Comparison of ENCODE assay signal across 21 cellular contexts in the genomic region with DNA sequence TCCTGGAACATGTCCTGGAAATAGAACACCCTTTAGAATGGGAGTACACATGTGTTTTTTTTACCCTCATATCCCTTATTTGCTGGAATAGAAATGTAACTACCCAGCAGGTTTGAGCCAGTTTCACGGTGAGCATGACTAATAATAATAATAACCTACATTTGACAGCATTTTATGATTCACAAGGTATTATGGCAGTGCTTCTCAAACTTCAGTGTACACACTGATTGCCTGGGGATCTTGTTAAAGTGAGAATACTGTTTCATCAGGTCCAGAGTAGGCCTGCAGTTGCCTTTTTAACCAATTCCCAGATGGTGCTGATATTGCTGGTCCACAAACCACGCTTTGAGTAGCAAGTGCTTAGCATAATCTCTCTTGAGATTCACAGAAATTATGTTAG.
DNase-seq lines count a peak whose midpoint lies in the region; ATAC-seq, FAIRE-seq and TF ChIP-seq lines count a peak whose summit lies in the region.
"Had no signal": no experiment of that assay in that cellular context is flagged by ENCODE, and none has a peak within 500 bp of the region (broad histone marks: within the 10 kb centered on the region; RNA-seq: fewer than 3 reads in every experiment).

No MANE protein-coding gene starts in this region.

- H3K4me3 ChIP-seq in GM12878 = no peak overlapping the region
- no peak overlapping the region for H3K4me3 ChIP-seq in keratinocyte (ENCODE audit: control insufficient read depth in 2 of 3, extremely low read depth in 1 of 3, insufficient read depth in 2 of 3, low read depth in 1 of 3, low read length in 3 of 3)
- H3K4me3 ChIP-seq: GM23248, ovary, right lobe of liver, tibial artery had no signal

- TF ChIP-seq POLR2A in GM12878 (IDR thresholded peaks at IDR 0.05; ENCODE audit: low read depth, low read length) = no peak

- H3K36me3 ChIP-seq in GM12878 (ENCODE audit: control insufficient read depth in 2 of 2, insufficient read depth in 2 of 2, low read length in 1 of 2) (no peaks in the 10 kb centered on the region), keratinocyte (ENCODE audit: control insufficient read depth in 2 of 2, extremely low read depth in 1 of 2, insufficient read depth in 2 of 2, low read length in 2 of 2) (no peaks in the 10 kb centered on the region)
- H3K36me3 ChIP-seq: ovary, right lobe of liver, tibial artery had no signal

- DNase-seq in ELR (ENCODE audit: low read depth) (peak; percentile 56), M059J (ENCODE audit: low read depth) (peak; percentile 46), GM12878 (ENCODE audit: low read depth, low spot score) (no peak), keratinocyte (ENCODE audit: low read depth, low spot score) (no peak), AG08395 (ENCODE audit: low spot score) (no peak), GM20000 (ENCODE audit: low spot score) (no peak)
- DNase-seq: CD4-positive, CD25-positive, alpha-beta regulatory T cell; GF-D8; GM23248; mesenchymal stem cell; naive thymus-derived CD8-positive, alpha-beta T cell; NCI-H1092; NCI-H510A treated with DMSO at 0.1 percent for 48 hours; ovary; right lobe of liver; stimulated activated naive CD4-positive, alpha-beta T cell; tibial artery had no signal

- in situ Hi-C loops in GM12878 (cut with MboI) = no loop called here

- WGBS in GM12878 (ENCODE audit: insufficient coverage, insufficient replicate concordance, low lambda C conversion rate, missing lambda C conversion rate) = 0% methylated on average over 2 of the region's 2 CpGs

- RAD21 ChIA-PET in GM12878 (lab: Charles Lee; ENCODE audit: unreplicated experiment) = no interaction called here

- peak; percentile 49 for ATAC-seq in GM12878
- ATAC-seq in HG03159 (IDR thresholded peaks at IDR 0.05; ENCODE audit: unreplicated experiment) = no peak
- no peak for ATAC-seq in HG02759 (IDR thresholded peaks at IDR 0.05; ENCODE audit: unreplicated experiment)
- ATAC-seq: naive thymus-derived CD8-positive, alpha-beta T cell; right lobe of liver; Right ventricle myocardium inferior had no signal

- dilution Hi-C loops in keratinocyte (cut with MboI; ENCODE audit: extremely low pct_ligation_motif_present, low sequenced_read_pairs) = no loop called here

- H3K4me1 ChIP-seq in GM12878 (ENCODE audit: control insufficient read depth, insufficient read depth, low read length) = no peaks in the 10 kb centered on the region
- H3K4me1 ChIP-seq in keratinocyte (ENCODE audit: control insufficient read depth, extremely low read depth, insufficient read depth, low read length) = peaks cover 20% of the 10 kb centered on the region
- H3K4me1 ChIP-seq: right lobe of liver, tibial artery had no signal

- no peak overlapping the region for H2AFZ ChIP-seq in GM12878 (ENCODE audit: control insufficient read depth, low read depth, low read length)
- H2AFZ ChIP-seq in keratinocyte (ENCODE audit: control insufficient read depth, low read length) = no peak overlapping the region
- H2AFZ ChIP-seq: GM23248 had no signal

- TF ChIP-seq CTCF in GM12878 (IDR thresholded peaks at IDR 0.05 in 2 of 3, conservative IDR thresholded peaks at IDR 0.05 in 1 of 3; ENCODE audit: control insufficient read depth in 2 of 3, extremely low read depth in 1 of 3, insufficient read depth in 1 of 3, low read depth in 3 of 3, low read length in 3 of 3) (no peak), keratinocyte (optimal IDR thresholded peaks at IDR 0.05 in 1 of 3, IDR thresholded peaks at IDR 0.05 in 1 of 3, conservative IDR thresholded peaks at IDR 0.05 in 1 of 3; ENCODE audit: extremely low read depth in 1 of 3, insufficient read depth in 2 of 3, low read length in 3 of 3) (no peak), GM20000 (IDR thresholded peaks at IDR 0.05; ENCODE audit: extremely low read depth, missing control alignments) (no peak)

- H3K9me3 ChIP-seq in GM12878 (replicated peaks; ENCODE audit: control insufficient read depth, insufficient read depth, low read length) (no peaks in the 10 kb centered on the region; the same call in 1 of the 3 replicates), keratinocyte (ENCODE audit: control insufficient read depth, low read depth, low read length) (no peaks in the 10 kb centered on the region)
- H3K9me3 ChIP-seq: ovary, right lobe of liver, tibial artery had no signal

- intact Hi-C loops in GM12878 (cut with micrococcal nuclease; ENCODE audit: unreplicated experiment) = no loop called here

- POLR2A ChIA-PET in GM12878 (lab: Charles Lee) = no interaction called here

- FAIRE-seq in GM12878 (lab: Jason Lieb, UNC) (no peak), keratinocyte (lab: Jason Lieb, UNC) (peak; percentile 72)

- no peak overlapping the region for H3K27ac ChIP-seq in GM12878 (ENCODE audit: control insufficient read depth, insufficient read depth)
- H3K27ac ChIP-seq in keratinocyte (ENCODE audit: control insufficient read depth, insufficient read depth, low read length) = peak overlapping the region; percentile 72
- H3K27ac ChIP-seq: GM23248, KMS-11, ovary, right lobe of liver, tibial artery had no signal

- H3K4me2 ChIP-seq in GM12878 (ENCODE audit: control insufficient read depth, insufficient read depth) (no peak overlapping the region), keratinocyte (ENCODE audit: control insufficient read depth, extremely low read depth, insufficient read depth, low read depth, low read length) (peak overlapping the region; percentile 53)
- H3K4me2 ChIP-seq: KMS-11 had no signal

- no peaks in the 10 kb centered on the region for H4K20me1 ChIP-seq in GM12878 (ENCODE audit: control insufficient read depth, insufficient read depth)
- H4K20me1 ChIP-seq in keratinocyte (ENCODE audit: control insufficient read depth, extremely low read depth, insufficient read depth, low read length) = no peaks in the 10 kb centered on the region

- no peak for TF ChIP-seq RAD21 in GM12878 (IDR thresholded peaks at IDR 0.05; ENCODE audit: insufficient read depth, low read depth, low read length)

- H3K79me2 ChIP-seq in GM12878 (ENCODE audit: control insufficient read depth, insufficient read depth, low read length) (no peaks in the 10 kb centered on the region), keratinocyte (ENCODE audit: control insufficient read depth, insufficient read depth, low read length) (no peaks in the 10 kb centered on the region)

- CTCF ChIA-PET in GM12878 (lab: Yijun Ruan, JAX) = interaction anchor here (1.0 kb wide), 1 partner anchor 99 kb away, joined by 3 read pairs; no protein-coding TSS in a partner anchor

- no peak for TF ChIP-seq EP300 in GM12878 (IDR thresholded peaks at IDR 0.05; ENCODE audit: borderline replicate concordance in 1 of 2, control insufficient read depth in 1 of 2, low read depth in 2 of 2, low read length in 2 of 2)

- H3K9ac ChIP-seq in GM12878 (ENCODE audit: control insufficient read depth, insufficient read depth, low read length) = no peak overlapping the region
- peak overlapping the region; percentile 15 for H3K9ac ChIP-seq in keratinocyte (ENCODE audit: control insufficient read depth, extremely low read depth, insufficient read depth, low read length)
- H3K9ac ChIP-seq: GM23248, KMS-11 had no signal

- BruUV-seq in GM12878 (replicated peaks; lab: Mats Ljungman, UMichigan) = no TSS peak

- H3K27me3 ChIP-seq in GM12878 (replicated peaks in 1 of 2; ENCODE audit: control insufficient read depth in 2 of 2, insufficient read depth in 2 of 2, low read length in 1 of 2) (no peaks in the 10 kb centered on the region), keratinocyte (ENCODE audit: control insufficient read depth, extremely low read depth, insufficient read depth, low read length) (no peaks in the 10 kb centered on the region)
- H3K27me3 ChIP-seq: ovary, right lobe of liver, tibial artery had no signal

- H3K9me1 ChIP-seq in keratinocyte (ENCODE audit: control insufficient read depth, extremely low read depth, insufficient read depth, low read length) = no peaks in the 10 kb centered on the region

- SMC1A ChIA-PET in GM12878 (lab: Charles Lee; ENCODE audit: uncharacterized antibody, unreplicated experiment) = interaction anchor here (2.8 kb wide), 1 partner anchor 12 kb away, joined by 13 read pairs; no protein-coding TSS in a partner anchor

TF ChIP-seq in GM12878, 131 proteins besides CTCF, POLR2A, EP300 and RAD21:
- TF ChIP-seq SREBF2 (IDR thresholded peaks at IDR 0.05; ENCODE audit: low read length) (no peak), MXI1 (IDR thresholded peaks at IDR 0.05; ENCODE audit: low read depth, low read length) (no peak), RB1 (IDR thresholded peaks at IDR 0.05; ENCODE audit: borderline replicate concordance) (no peak), JUNB (IDR thresholded peaks at IDR 0.05) (0 out of 2 replicates have a peak, but pooled peaks have one; percentile 9), CHD1 (IDR thresholded peaks at IDR 0.05; ENCODE audit: low read depth, low read length) (no peak)

Comparison
In these comparisons a context has a peak if more than half of its experiments do, and no peak if none do; other contexts are left out.
1. DNase-seq: peak in ELR (single experiment) and M059J (single experiment); none in GM12878 (single experiment), keratinocyte (single experiment), AG08395 (single experiment) and GM20000 (single experiment).